Comparison of ENCODE assay signal across 22 cellular contexts in genomic region chr3:168090306-168091085, GRCh38. TPM values are rescaled to one million over a fixed set of nuclear protein-coding genes. Genes with fewer than 3 reads are reported as not detected.
A peak's percentile ranks its signal among the peaks of the same experiment; 100 is the strongest.
DNase-seq lines count a peak whose midpoint lies in the region; ATAC-seq and TF ChIP-seq lines count a peak whose summit lies in the region.
"Had no signal": no experiment of that assay in that cellular context is flagged by ENCODE, and none has a peak within 500 bp of the region (broad histone marks: within the 10 kb centered on the region; RNA-seq: fewer than 3 reads in every experiment).

No MANE protein-coding gene starts in this region.

- 0 out of 3 replicates have a peak overlapping the region, but pooled peaks have one; percentile 34 for H2BK15ac ChIP-seq in IMR-90 (ENCODE audit: low read depth, low read length)
- H2BK15ac ChIP-seq in H9 (ENCODE audit: low read depth, low read length), result no peak overlapping the region

- H3K27me3 Mint-ChIP-seq in Caco-2 (ENCODE audit: insufficient read depth, unreplicated experiment) (no peaks in the 10 kb centered on the region), chondrocyte (ENCODE audit: low read depth) (no peaks in the 10 kb centered on the region), H9 (ENCODE audit: low read depth) (no peaks in the 10 kb centered on the region)
- H3K27me3 Mint-ChIP-seq: natural killer cell treated with Interleukin-12 subunit alpha and Interleukin-12 subunit beta and Interleukin-15 and Interleukin-18, amount 100 ng/mL, for 72 hours had no signal

- no peaks in the 10 kb centered on the region for H3K27me3 ChIP-seq in Caco-2 (replicated peaks; ENCODE audit: control insufficient read depth, insufficient read depth, low read length)
- H3K27me3 ChIP-seq in IMR-90 (ENCODE audit: control insufficient read depth, insufficient read depth, low read length), result no peaks in the 10 kb centered on the region
- H3K27me3 ChIP-seq in smooth muscle cell (ENCODE audit: low read depth), result no peaks in the 10 kb centered on the region
- H3K27me3 ChIP-seq in H9 (ENCODE audit: insufficient read depth, low read length), result no peaks in the 10 kb centered on the region
- H3K27me3 ChIP-seq: ovary had no signal

- H4K91ac ChIP-seq in IMR-90 (ENCODE audit: insufficient read depth, low read depth, low read length) (no peak overlapping the region), H9 (ENCODE audit: insufficient read length, low read depth, low read length) (no peak overlapping the region)

- H2AK5ac ChIP-seq in IMR-90 (ENCODE audit: low read depth, low read length) (no peak overlapping the region; the same call in 1 of the 2 replicates), H9 (ENCODE audit: insufficient read length, low read length) (no peak overlapping the region)

- peak overlapping the region; percentile 27; the same call in 1 of the 2 replicates for H2BK20ac ChIP-seq in IMR-90 (ENCODE audit: low read depth, low read length)
- H2BK20ac ChIP-seq in H9 (ENCODE audit: low read depth, low read length, poor library complexity, severe bottlenecking), result no peak overlapping the region

- H4K20me1 ChIP-seq in IMR-90 (ENCODE audit: insufficient read depth, low read length) (peaks cover 27% of the 10 kb centered on the region; the same call in 1 of the 2 replicates), smooth muscle cell (ENCODE audit: low read depth) (peaks cover 91% of the 10 kb centered on the region), H9 (ENCODE audit: control insufficient read depth, insufficient read depth, insufficient read length) (no peaks in the 10 kb centered on the region)

- H3K9me3 Mint-ChIP-seq in Caco-2 (ENCODE audit: unreplicated experiment) (no peaks in the 10 kb centered on the region), chondrocyte (ENCODE audit: low read depth) (no peaks in the 10 kb centered on the region), H9 (no peaks in the 10 kb centered on the region)
- H3K9me3 Mint-ChIP-seq: activated naive CD8-positive, alpha-beta T cell treated with anti-CD3 and anti-CD28 coated beads, Interleukin-2, amount 50 U/mL, for 24 hours; activated T-cell treated with anti-CD3 and anti-CD28 coated beads, Interleukin-2, amount 50 U/mL, for 24 hours; CD4-positive, alpha-beta T cell; natural killer cell treated with Interleukin-12 subunit alpha and Interleukin-12 subunit beta and Interleukin-15 and Interleukin-18, amount 100 ng/mL, for 72 hours had no signal

- dilution Hi-C loops in IMR-90 (cut with HindIII; ENCODE audit: low sequenced_read_pairs, unreplicated experiment), result no loop called here

- H3K36me3 ChIP-seq in Caco-2 (ENCODE audit: control insufficient read depth, insufficient read depth, low read length) (no peaks in the 10 kb centered on the region), IMR-90 (ENCODE audit: control insufficient read depth, insufficient read depth, low read length) (no peaks in the 10 kb centered on the region; the same call in 1 of the 2 replicates), smooth muscle cell (ENCODE audit: low read depth) (no peaks in the 10 kb centered on the region)
- H3K36me3 ChIP-seq: lower lobe of right lung, ovary had no signal

- H3K4me2 ChIP-seq in IMR-90 (ENCODE audit: low read depth, low read length) (peak overlapping the region; percentile 49), smooth muscle cell (no peak overlapping the region), H9 (ENCODE audit: insufficient read depth, insufficient read length, low read length) (no peak overlapping the region)

- BruUV-seq in Caco-2 (replicated peaks; lab: Mats Ljungman, UMichigan) (no TSS peak), IMR-90 (replicated peaks; lab: Mats Ljungman, UMichigan) (no TSS peak)

- ATAC-seq in IMR-90 (ENCODE audit: low read depth), result peak; percentile 40
- ATAC-seq in HG02938 (IDR thresholded peaks at IDR 0.05; ENCODE audit: unreplicated experiment), result no peak
- ATAC-seq: activated naive CD8-positive, alpha-beta T cell treated with anti-CD3 and anti-CD28 coated beads, Interleukin-2, amount 50 U/mL, for 24 hours; lower lobe of right lung; natural killer cell treated with Interleukin-12 subunit alpha and Interleukin-12 subunit beta and Interleukin-15 and Interleukin-18, amount 100 ng/mL, for 72 hours had no signal

- H3F3A ChIP-seq in smooth muscle cell (ENCODE audit: low read depth), result peaks cover 3% of the 10 kb centered on the region

- H3K18ac ChIP-seq in IMR-90 (ENCODE audit: low read depth, low read length), result peak overlapping the region; percentile 61; the same call in 1 of the 2 replicates
- no peak overlapping the region for H3K18ac ChIP-seq in H9 (ENCODE audit: insufficient read length, low read depth, low read length)

- H3K4ac ChIP-seq in IMR-90 (ENCODE audit: low read depth, low read length) (peak overlapping the region; percentile 54; the same call in 1 of the 2 replicates), H9 (ENCODE audit: low read depth, low read length) (no peak overlapping the region)

- peaks cover 92% of the 10 kb centered on the region for H3K79me2 ChIP-seq in smooth muscle cell (ENCODE audit: low read depth)
- H3K79me2 ChIP-seq in H9 (ENCODE audit: insufficient read depth, low read length), result peaks cover 10% of the 10 kb centered on the region; the same call in 1 of the 2 replicates

- POLR2A ChIA-PET in Caco-2 (lab: Charles Lee), result no interaction called here
- POLR2A ChIA-PET in IMR-90 (lab: Charles Lee; ENCODE audit: unreplicated experiment), result interaction anchor here (0.5 kb wide), 1 partner anchor 9 kb away, joined by 4 read pairs; no protein-coding TSS in a partner anchor

- no peak overlapping the region for H3K27ac ChIP-seq in IMR-90 (ENCODE audit: insufficient read depth, low read length)
- H3K27ac ChIP-seq in smooth muscle cell (ENCODE audit: low read depth), result no peak overlapping the region
- no peak overlapping the region for H3K27ac ChIP-seq in H9 (ENCODE audit: insufficient read length, low read depth, low read length)
- H3K27ac ChIP-seq: lower lobe of right lung, ovary had no signal

- H2AK9ac ChIP-seq in IMR-90 (replicated peaks; ENCODE audit: low read depth, low read length, poor library complexity), result no peak overlapping the region

- CTCF ChIA-PET in Caco-2 (lab: Charles Lee) (interaction anchor here (0.5 to 0.9 kb wide), 2 partner anchors 35 to 79 kb away, joined by 3 read pairs; no protein-coding TSS in a partner anchor), IMR-90 (lab: Yijun Ruan, JAX) (interaction anchor here (0.6 kb wide), 1 partner anchor 1036 kb away, joined by 3 read pairs; no protein-coding TSS in a partner anchor)

- no peak overlapping the region for H2BK12ac ChIP-seq in H9 (ENCODE audit: insufficient read length, low read depth, low read length)

- H3K9me3 ChIP-seq in Caco-2, result no peaks in the 10 kb centered on the region
- H3K9me3 ChIP-seq in IMR-90 (ENCODE audit: control insufficient read depth, insufficient read depth, low read length), result no peaks in the 10 kb centered on the region
- H3K9me3 ChIP-seq in smooth muscle cell (replicated peaks; ENCODE audit: low read depth), result no peaks in the 10 kb centered on the region
- no peaks in the 10 kb centered on the region for H3K9me3 ChIP-seq in H9 (ENCODE audit: control insufficient read depth, low read depth, low read length)
- H3K9me3 ChIP-seq: lower lobe of right lung, ovary had no signal

- H2BK120ac ChIP-seq in IMR-90 (ENCODE audit: low read depth, low read length), result peak overlapping the region; percentile 41; the same call in 1 of the 2 replicates
- no peak overlapping the region for H2BK120ac ChIP-seq in H9 (ENCODE audit: low read depth, low read length, poor library complexity, severe bottlenecking)

- H3K14ac ChIP-seq in IMR-90 (replicated peaks; ENCODE audit: low read depth, low read length) (peak overlapping the region; percentile 2; the same call in 1 of the 2 replicates), H9 (ENCODE audit: insufficient read depth, low read length) (no peak overlapping the region)

- H3K23ac ChIP-seq in IMR-90 (ENCODE audit: low read depth, low read length) (peak overlapping the region; percentile 48; the same call in 1 of the 2 replicates), H9 (ENCODE audit: insufficient read length, low read depth, low read length) (no peak overlapping the region)

- H4K8ac ChIP-seq in IMR-90 (ENCODE audit: low read depth in 2 of 2, low read length in 2 of 2), result 0 out of 4 replicates have a peak overlapping the region, but pooled peaks of 1 of the 2 experiments have one; percentile 17
- H4K8ac ChIP-seq in H9 (replicated peaks; ENCODE audit: insufficient read length, low read depth, low read length), result no peak overlapping the region

- H3K4me3 Mint-ChIP-seq in Caco-2 (ENCODE audit: unreplicated experiment) (peak overlapping the region; percentile 10), chondrocyte (ENCODE audit: unreplicated experiment) (no peak overlapping the region), H9 (no peak overlapping the region)
- H3K4me3 Mint-ChIP-seq: activated naive CD8-positive, alpha-beta T cell treated with anti-CD3 and anti-CD28 coated beads, Interleukin-2, amount 50 U/mL, for 24 hours; activated T-cell treated with anti-CD3 and anti-CD28 coated beads, Interleukin-2, amount 50 U/mL, for 24 hours; CD4-positive, alpha-beta T cell; natural killer cell treated with Interleukin-12 subunit alpha and Interleukin-12 subunit beta and Interleukin-15 and Interleukin-18, amount 100 ng/mL, for 72 hours had no signal

- TF ChIP-seq RAD21 in IMR-90 (IDR thresholded peaks at IDR 0.05; ENCODE audit: low read length), result no peak

- H3K27ac Mint-ChIP-seq in Caco-2 (ENCODE audit: unreplicated experiment) (no peak overlapping the region), chondrocyte (ENCODE audit: unreplicated experiment) (peak overlapping the region; percentile 6), H9 (peak overlapping the region in 1 of 3 experiments; percentile 51; a peak in 3 of 7 replicates)
- H3K27ac Mint-ChIP-seq: activated naive CD8-positive, alpha-beta T cell treated with anti-CD3 and anti-CD28 coated beads, Interleukin-2, amount 50 U/mL, for 24 hours; activated T-cell treated with anti-CD3 and anti-CD28 coated beads, Interleukin-2, amount 50 U/mL, for 24 hours; CD4-positive, alpha-beta T cell had no signal

- H3K4me1 ChIP-seq in Caco-2 (peaks cover 38% of the 10 kb centered on the region), IMR-90 (ENCODE audit: control insufficient read depth, insufficient read depth, low read length) (peaks cover 13% of the 10 kb centered on the region), smooth muscle cell (ENCODE audit: low read depth) (peaks cover 30% of the 10 kb centered on the region), H9 (ENCODE audit: insufficient read depth, low read length) (peaks cover 10% of the 10 kb centered on the region)

- H3K4me3 ChIP-seq in Caco-2 (ENCODE audit: low read depth, low read length) (no peak overlapping the region), IMR-90 (ENCODE audit: insufficient read depth, low read depth, low read length) (no peak overlapping the region), smooth muscle cell (peak overlapping the region; percentile 77)
- H3K4me3 ChIP-seq: lower lobe of right lung, ovary had no signal

- in situ Hi-C loops in IMR-90 (cut with MboI; ENCODE audit: low sequenced_read_pairs), result loop anchor here (25.0 kb wide), 2 partner anchors 1022 to 1672 kb away; partner anchors contain the start of genes ACTRT3, MYNN and TERC
- in situ Hi-C loops in G401 (cut with HindIII; ENCODE audit: low sequenced_read_pairs), result no loop called here

- H3K36me3 Mint-ChIP-seq in Caco-2 (ENCODE audit: insufficient read depth, unreplicated experiment), result peaks cover 3% of the 10 kb centered on the region
- no peaks in the 10 kb centered on the region for H3K36me3 Mint-ChIP-seq in chondrocyte (ENCODE audit: low read depth)
- no peaks in the 10 kb centered on the region; a peak in 1 of 7 replicates for H3K36me3 Mint-ChIP-seq in H9 (ENCODE audit: insufficient read depth in 1 of 3, low read depth in 3 of 3)
- H3K36me3 Mint-ChIP-seq: natural killer cell treated with Interleukin-12 subunit alpha and Interleukin-12 subunit beta and Interleukin-15 and Interleukin-18, amount 100 ng/mL, for 72 hours had no signal

- H4K5ac ChIP-seq in IMR-90 (ENCODE audit: low read depth, low read length) (peak overlapping the region; percentile 8), H9 (ENCODE audit: insufficient read length, low read depth, low read length) (no peak overlapping the region)

- peaks cover 27% of the 10 kb centered on the region for H3K4me1 Mint-ChIP-seq in Caco-2 (ENCODE audit: low read depth, unreplicated experiment)
- peaks cover 57% of the 10 kb centered on the region for H3K4me1 Mint-ChIP-seq in chondrocyte (ENCODE audit: low read depth)
- peaks cover 48 to 51% of the 10 kb centered on the region in 2 experiments for H3K4me1 Mint-ChIP-seq in H9

- TF ChIP-seq POLR2A in IMR-90 (IDR thresholded peaks at IDR 0.05; ENCODE audit: low read depth, low read length), result no peak

- H2AFZ ChIP-seq in IMR-90 (replicated peaks; ENCODE audit: low read length, poor library complexity) (no peak overlapping the region), smooth muscle cell (ENCODE audit: low read depth) (no peak overlapping the region), H9 (ENCODE audit: low read length) (no peak overlapping the region)

- H3K23me2 ChIP-seq in H9 (ENCODE audit: insufficient read length, low read depth, low read length, poor library complexity, severe bottlenecking), result peaks cover 6% of the 10 kb centered on the region

- H3K56ac ChIP-seq in IMR-90 (ENCODE audit: extremely low read depth, insufficient read depth, low read length) (no peak overlapping the region), H9 (ENCODE audit: insufficient read length, low read depth, low read length) (no peak overlapping the region)

- H2BK5ac ChIP-seq in IMR-90 (ENCODE audit: low read depth, low read length, poor library complexity, severe bottlenecking) (peak overlapping the region; percentile 62), H9 (ENCODE audit: insufficient read length, low read length) (no peak overlapping the region)

- peaks cover 5 to 43% of the 10 kb centered on the region in 2 experiments for H3K79me1 ChIP-seq in IMR-90 (ENCODE audit: low read depth in 1 of 2, low read length in 2 of 2)
- H3K79me1 ChIP-seq in H9 (ENCODE audit: insufficient read depth, low read depth, low read length, poor library complexity, severe bottlenecking), result no peaks in the 10 kb centered on the region

- no peak overlapping the region for H3T11ph ChIP-seq in H9 (ENCODE audit: low read length)

- no peak for DNase-seq in Caco-2
- peak; percentile 73 for DNase-seq in IMR-90
- no peak for DNase-seq in chondrocyte (ENCODE audit: low spot score)
- DNase-seq in smooth muscle cell (lab: John Stamatoyannopoulos, UW; ENCODE audit: unreplicated experiment), result no peak
- DNase-seq in G401 (ENCODE audit: low spot score), result no peak
- DNase-seq in H9, result no peak
- DNase-seq: activated CD4-positive, alpha-beta T cell treated with anti-CD3 and anti-CD28 coated beads for 4 hours; activated gamma-delta T cell treated with Interleukin-2 at 50 U/mL for 16 hours; activated naive CD8-positive, alpha-beta T cell treated with anti-CD3 and anti-CD28 coated beads, Interleukin-2, amount 50 U/mL, for 24 hours; activated T-cell treated with anti-CD3 and anti-CD28 coated beads, Interleukin-2, amount 50 U/mL, for 24 hours; CD4-positive, alpha-beta T cell; cerebellar nuclear complex; glutamatergic neuron; lower lobe of right lung; NCI-H1092; NCI-H1930; NCI-H748 treated with DMSO at 0.1 percent for 48 hours; ovary; stimulated activated CD4-positive, alpha-beta T cell treated with anti-CD3 and anti-CD28 coated beads, Interleukin-2, amount 100 ng/mL, for 48 hours; T-helper 2 cell had no signal

- TF ChIP-seq CTCF in Caco-2 (IDR thresholded peaks at IDR 0.05; ENCODE audit: insufficient read depth in 1 of 2, low read depth in 1 of 2, low read length in 1 of 2, severe bottlenecking in 1 of 2, unreplicated experiment in 1 of 2) (no peak), IMR-90 (conservative IDR thresholded peaks at IDR 0.05; ENCODE audit: low read depth, low read length) (0 out of 2 replicates have a peak, but pooled peaks have one; percentile 15), chondrocyte (IDR thresholded peaks at IDR 0.05) (no peak), smooth muscle cell (IDR thresholded peaks at IDR 0.05; ENCODE audit: borderline replicate concordance, insufficient read depth, poor library complexity, severe bottlenecking) (no peak), H9 (conservative IDR thresholded peaks at IDR 0.05) (no peak)

- no peaks in the 10 kb centered on the region for H3K9me1 ChIP-seq in IMR-90 (ENCODE audit: insufficient read depth, low read length)

- no CpG with 5 or more reads among the region's 6 CpGs for WGBS in IMR-90 (ENCODE audit: extremely low coverage in 2 of 2, insufficient read length in 1 of 2), 2 experiments
- WGBS in smooth muscle cell (ENCODE audit: low lambda C conversion rate), result 78% methylated on average over 6 of the region's 6 CpGs
- WGBS in H9 (ENCODE audit: extremely low coverage, insufficient read length, low lambda C conversion rate), result no CpG with 5 or more reads among the region's 6 CpGs

- H3K9ac ChIP-seq in IMR-90 (ENCODE audit: low read depth, low read length) (no peak overlapping the region), smooth muscle cell (ENCODE audit: low read depth) (no peak overlapping the region), H9 (ENCODE audit: extremely low read depth, insufficient read length, low read length) (no peak overlapping the region)

- intact Hi-C loops in Caco-2 (cut with micrococcal nuclease; ENCODE audit: unreplicated experiment) (loop anchor here (1.0 to 5.0 kb wide), 2 partner anchors 34 to 37 kb away; no protein-coding TSS in a partner anchor), IMR-90 (cut with micrococcal nuclease) (loop anchor here (5.0 kb wide), 1 partner anchor 148 kb away; no protein-coding TSS in a partner anchor)

RNA-seq across cellular contexts. Expression of gene GOLIM4, which starts 5.2 kb away (rescaled TPM):
- 17.4 and 19.4 TPM in 2 replicates for total RNA-seq in Caco-2 (2022)
- total RNA-seq in IMR-90 (2012; rRNA removed), result 71.2 and 90.0 TPM in 2 replicates
- 44.6 and 48.8 TPM in 2 replicates for polyA plus RNA-seq in IMR-90 (2012; rRNA removed)
- polyA plus RNA-seq in IMR-90 (2012; cell fraction: cytosol; rRNA removed), result 19.4 and 19.5 TPM in 2 replicates
- polyA plus RNA-seq in IMR-90 (2012; cell fraction: nucleus; rRNA removed; ENCODE audit: low replicate concordance), result 11.1 and 19.3 TPM in 2 replicates
- 46.3 to 67.1 TPM (median 47.6 TPM) in 3 replicates for total RNA-seq in chondrocyte
- total RNA-seq in smooth muscle cell, result 44.5 and 65.1 TPM in 2 replicates
- polyA plus RNA-seq in smooth muscle cell, result 45.4 and 59.9 TPM in 2 replicates
- 5.8 and 15.7 TPM in 2 replicates for total RNA-seq in G401 (2014; rRNA removed; shearing (Covaris generic))
- total RNA-seq in H9 (2021), result 24.6 and 27.2 TPM in 2 replicates
